18 cellular contexts compared by ENCODE assay signal in genomic region chr15:68203956-68204355, GRCh38.
"Had no signal": no experiment of that assay in that cellular context is flagged by ENCODE, and none has a peak within 500 bp of the region (broad histone marks: within the 10 kb centered on the region; RNA-seq: fewer than 3 reads in every experiment).

No MANE protein-coding gene starts in this region.

- H3K27ac ChIP-seq: ascending aorta had no signal

- H3K36me3 ChIP-seq: ascending aorta, right lobe of liver, upper lobe of right lung had no signal

- DNase-seq: activated CD4-positive, alpha-beta T cell treated with anti-CD3 and anti-CD28 coated beads, Interleukin-2, amount 50 U/mL, for 48 hours; activated CD4-positive, CD25-positive, alpha-beta regulatory T cell treated with anti-CD3 and anti-CD28 coated beads, Interleukin-2, amount 50 U/mL, for 72 hours; activated naive CD8-positive, alpha-beta T cell treated with anti-CD3 and anti-CD28 coated beads, Interleukin-2, amount 50 U/mL, for 24 hours; activated T-cell treated with anti-CD3 and anti-CD28 coated beads, Interleukin-2, amount 50 U/mL, for 4 hours; effector CD8-positive, alpha-beta T cell; heart right ventricle; islet precursor cell; left ventricle myocardium superior; mesendoderm; stimulated activated CD4-positive, alpha-beta T cell treated with anti-CD3 and anti-CD28 coated beads, Interleukin-12 subunit alpha, Interleukin-12 subunit beta, amount 100 ng/mL, for 4 hours; stimulated activated naive CD4-positive, alpha-beta T cell; upper lobe of right lung had no signal

- H3K4me3 Mint-ChIP-seq: activated CD8-positive, alpha-beta memory T cell treated with anti-CD3 and anti-CD28 coated beads, Interleukin-2, amount 10 ng/mL, durations not matched to agents 7 days and 5 days; activated naive CD8-positive, alpha-beta T cell treated with anti-CD3 and anti-CD28 coated beads, Interleukin-2, amount 50 U/mL, for 24 hours; activated T-cell treated with anti-CD3 and anti-CD28 coated beads, Interleukin-2, amount 50 U/mL, for 4 hours had no signal

- H3K27ac Mint-ChIP-seq: activated CD8-positive, alpha-beta memory T cell treated with anti-CD3 and anti-CD28 coated beads, Interleukin-2, amount 10 ng/mL, durations not matched to agents 7 days and 5 days; activated naive CD8-positive, alpha-beta T cell treated with anti-CD3 and anti-CD28 coated beads, Interleukin-2, amount 50 U/mL, for 24 hours had no signal

- H3K27me3 Mint-ChIP-seq: activated CD8-positive, alpha-beta memory T cell treated with anti-CD3 and anti-CD28 coated beads, Interleukin-2, amount 10 ng/mL, durations not matched to agents 7 days and 5 days; activated naive CD8-positive, alpha-beta T cell treated with anti-CD3 and anti-CD28 coated beads, Interleukin-2, amount 50 U/mL, for 24 hours; progenitor cell of endocrine pancreas had no signal

- H3K9me3 Mint-ChIP-seq: activated naive CD8-positive, alpha-beta T cell treated with anti-CD3 and anti-CD28 coated beads, Interleukin-2, amount 50 U/mL, for 24 hours; activated T-cell treated with anti-CD3 and anti-CD28 coated beads, Interleukin-2, amount 50 U/mL, for 4 hours had no signal

- FAIRE-seq: bronchial epithelial cell, frontal cortex had no signal

- ATAC-seq: activated CD8-positive, alpha-beta memory T cell treated with anti-CD3 and anti-CD28 coated beads, Interleukin-2, amount 10 ng/mL, durations not matched to agents 7 days and 5 days; activated naive CD8-positive, alpha-beta T cell treated with anti-CD3 and anti-CD28 coated beads, Interleukin-2, amount 50 U/mL, for 24 hours; activated T-cell treated with anti-CD3 and anti-CD28 coated beads, Interleukin-2, amount 50 U/mL, for 4 hours; heart right ventricle; left ventricle myocardium superior; upper lobe of right lung had no signal

- H3K9me3 ChIP-seq: ascending aorta, heart right ventricle, right lobe of liver, upper lobe of right lung had no signal

- H3K27me3 ChIP-seq: ascending aorta, heart right ventricle, right lobe of liver, upper lobe of right lung had no signal
